10 cellular contexts compared by ENCODE assay signal in the genomic region with DNA sequence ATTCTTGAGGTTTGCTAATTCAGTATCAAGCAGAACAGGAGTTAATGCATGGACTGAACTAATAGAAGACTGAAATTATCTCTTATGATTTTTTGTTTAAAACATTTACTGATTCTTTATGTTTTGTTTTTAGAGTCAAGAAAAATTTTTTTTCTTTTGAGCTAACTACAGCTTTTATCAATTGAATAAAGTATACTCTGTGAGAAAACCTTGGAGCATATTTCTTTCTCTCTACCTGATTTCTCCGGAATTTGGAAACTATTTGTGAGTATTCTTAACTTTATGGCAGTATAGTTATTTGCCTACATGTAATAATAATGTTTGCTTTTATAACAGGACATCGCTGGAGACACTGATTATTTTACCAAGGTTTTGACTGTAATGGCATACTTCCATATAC. TPM values are rescaled to one million over a fixed set of nuclear protein-coding genes. Genes with fewer than 3 reads are reported as not detected.
"Had no signal": no experiment of that assay in that cellular context is flagged by ENCODE, and none has a peak within 500 bp of the region (broad histone marks: within the 10 kb centered on the region; RNA-seq: fewer than 3 reads in every experiment).

No MANE protein-coding gene starts in this region.

- H3K27ac ChIP-seq: GM23248, HL-60 had no signal

- H3K27me3 Mint-ChIP-seq: IgD-negative memory B cell had no signal

- H3K4me3 Mint-ChIP-seq: IgD-negative memory B cell had no signal

- H3K4me1 ChIP-seq: HAP-1 had no signal

- DNase-seq: GM23248, GOT3, H7, KBM-7 had no signal

- H3K4me3 ChIP-seq: GM23248, HAP-1 had no signal

- H3K9me3 ChIP-seq: HAP-1 had no signal

- H3K36me3 ChIP-seq: HAP-1 had no signal

- H3K27ac Mint-ChIP-seq: IgD-negative memory B cell had no signal

RNA-seq across cellular contexts. Expression of gene CRTAM, which starts 18.1 kb away (rescaled TPM):
- total RNA-seq: GM23248, H4, HepG2, HT1080 had no signal
